16 cellular contexts compared by ENCODE assay signal in genomic region chr1:13951793-13952751, GRCh38.
"Had no signal": no experiment of that assay in that cellular context is flagged by ENCODE, and none has a peak within 500 bp of the region (broad histone marks: within the 10 kb centered on the region; RNA-seq: fewer than 3 reads in every experiment).

No MANE protein-coding gene starts in this region.

- H3K4me3 ChIP-seq: body of pancreas, coronary artery, thoracic aorta had no signal

- ATAC-seq: activated CD4-positive, CD25-positive, alpha-beta regulatory T cell treated with anti-CD3 and anti-CD28 coated beads, Interleukin-2, amount 50 U/mL, for 24 hours; activated T-cell treated with anti-CD3 and anti-CD28 coated beads, Interleukin-2, amount 50 U/mL, for 4 hours; body of pancreas; stimulated activated effector memory CD8-positive, alpha-beta T cell treated with anti-CD3 and anti-CD28 coated beads, Interleukin-12 subunit alpha, Interleukin-12 subunit beta, amount 100 ng/mL, for 72 hours had no signal

- H3K27ac ChIP-seq: body of pancreas, thoracic aorta had no signal

- H3K4me1 ChIP-seq: body of pancreas had no signal

- H3K9me3 ChIP-seq: body of pancreas, thoracic aorta had no signal

- DNase-seq: activated CD4-positive, alpha-beta T cell treated with anti-CD3 and anti-CD28 coated beads, Interleukin-2, amount 50 U/mL, for 1 hour; activated CD8-positive, alpha-beta memory T cell treated with anti-CD3 and anti-CD28 coated beads, Interleukin-2, amount 50 U/mL, for 4 hours; activated naive CD4-positive, alpha-beta T cell treated with anti-CD3 and anti-CD28 coated beads for 36 hours; activated T-cell treated with anti-CD3 and anti-CD28 coated beads, Interleukin-2, amount 50 U/mL, for 4 hours; body of pancreas; erythroblast; hypothalamus; islet precursor cell; nephron progenitor cell; occipital lobe; stimulated activated CD4-positive, alpha-beta T cell treated with anti-CD3 and anti-CD28 coated beads, Interleukin-4, amount 100 ng/mL, for 24 hours had no signal

- FAIRE-seq: endometrium had no signal

- H3K27me3 ChIP-seq: body of pancreas had no signal

- H3K36me3 ChIP-seq: thoracic aorta had no signal
